Comparison of ENCODE assay signal across 36 cellular contexts in the genomic region with DNA sequence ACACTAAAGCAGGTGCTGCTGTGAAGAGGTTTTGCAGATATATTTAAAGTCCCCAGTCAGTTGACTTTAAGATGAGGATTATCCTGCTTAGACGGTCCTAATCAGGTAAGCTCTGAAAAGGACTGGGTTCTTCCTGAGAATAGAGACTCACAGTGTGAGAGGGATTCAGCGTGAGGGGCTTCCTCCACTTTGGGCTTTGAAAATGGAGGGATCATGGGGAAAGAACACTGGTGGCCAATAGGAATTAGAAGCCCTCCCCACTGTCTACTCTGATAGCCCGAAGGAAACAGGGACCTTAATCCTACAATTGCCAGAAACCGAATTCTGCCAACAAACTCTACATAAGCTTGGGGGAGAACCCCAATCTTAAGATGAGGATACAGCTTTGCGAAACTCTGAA. TPM values are rescaled to one million over a fixed set of nuclear protein-coding genes. Genes with fewer than 3 reads are reported as not detected.
"Had no signal": no experiment of that assay in that cellular context is flagged by ENCODE, and none has a peak within 500 bp of the region (broad histone marks: within the 10 kb centered on the region; RNA-seq: fewer than 3 reads in every experiment).

No MANE protein-coding gene starts in this region.

- ATAC-seq: activated CD8-positive, alpha-beta memory T cell treated with anti-CD3 and anti-CD28 coated beads, Interleukin-2, amount 10 ng/mL, durations not matched to agents 7 days and 5 days; Panc1 had no signal

- H3K4me1 ChIP-seq: ascending aorta, SJSA1 had no signal

- H3K27ac ChIP-seq: ascending aorta, SJSA1, VCaP had no signal

- H3K4me3 ChIP-seq: ascending aorta, SJSA1 had no signal

- H3K27me3 ChIP-seq: ascending aorta had no signal

- H3K9me3 ChIP-seq: ascending aorta, SJSA1, SK-N-SH had no signal

- H3K9ac ChIP-seq: SK-N-SH had no signal

- H3K36me3 ChIP-seq: ascending aorta, SJSA1 had no signal

- H3K4me2 ChIP-seq: SK-N-SH had no signal

- DNase-seq: activated CD4-positive, alpha-beta memory T cell treated with anti-CD3 and anti-CD28 coated beads, Interleukin-2, amount 10 ng/mL, durations not matched to agents 7 days and 5 days; activated CD4-positive, alpha-beta T cell treated with anti-CD3 and anti-CD28 coated beads for 1 hour; activated CD4-positive, alpha-beta T cell treated with anti-CD3 and anti-CD28 coated beads for 48 hours; activated CD4-positive, CD25-positive, alpha-beta regulatory T cell; activated CD8-positive, alpha-beta memory T cell treated with anti-CD3 and anti-CD28 coated beads for 24 hours; activated CD8-positive, alpha-beta memory T cell treated with anti-CD3 and anti-CD28 coated beads, Interleukin-2, amount 10 ng/mL, durations not matched to agents 7 days and 5 days; activated CD8-positive, alpha-beta memory T cell treated with anti-CD3 and anti-CD28 coated beads, Interleukin-2, amount 50 U/mL, for 48 hours; activated gamma-delta T cell; activated naive CD4-positive, alpha-beta T cell treated with Interleukin-2 at 50 U/mL for 16 hours; activated naive CD8-positive, alpha-beta T cell treated with anti-CD3 and anti-CD28 coated beads, Interleukin-2, amount 10 ng/mL, durations not matched to agents 7 days and 5 days; activated T-cell treated with anti-CD3 and anti-CD28 coated beads, Interleukin-2, amount 50 U/mL, for 48 hours; amygdala; Kasumi-1; KBM-7; MM.1S; NCI-H1092 treated with DMSO at 0.1 percent for 48 hours; NCI-H1417; NCI-H146; NCI-H187; NCI-H2029 treated with DMSO at 0.1 percent for 48 hours; NCI-H2171 treated with DMSO at 0.1 percent for 48 hours; NCI-H2227 treated with DMSO at 0.1 percent for 48 hours; NCI-H446; NCI-H510A treated with DMSO at 0.1 percent for 48 hours; NCI-H526 treated with DMSO at 0.1 percent for 48 hours; NCI-H774; SHP77 treated with DMSO at 0.1 percent for 48 hours; SK-N-SH; T-cell; T-helper 2 cell; T-helper 9 cell had no signal

- H3K9me2 ChIP-seq: SK-N-SH had no signal

RNA-seq across cellular contexts. Expression of a gene that starts 29.7 kb away (rescaled TPM):
- total RNA-seq: ascending aorta, RPMI7951, SJSA1 had no signal
- polyA plus RNA-seq: SK-N-SH had no signal
